1 cellular context compared by ENCODE assay signal in the genomic region with DNA sequence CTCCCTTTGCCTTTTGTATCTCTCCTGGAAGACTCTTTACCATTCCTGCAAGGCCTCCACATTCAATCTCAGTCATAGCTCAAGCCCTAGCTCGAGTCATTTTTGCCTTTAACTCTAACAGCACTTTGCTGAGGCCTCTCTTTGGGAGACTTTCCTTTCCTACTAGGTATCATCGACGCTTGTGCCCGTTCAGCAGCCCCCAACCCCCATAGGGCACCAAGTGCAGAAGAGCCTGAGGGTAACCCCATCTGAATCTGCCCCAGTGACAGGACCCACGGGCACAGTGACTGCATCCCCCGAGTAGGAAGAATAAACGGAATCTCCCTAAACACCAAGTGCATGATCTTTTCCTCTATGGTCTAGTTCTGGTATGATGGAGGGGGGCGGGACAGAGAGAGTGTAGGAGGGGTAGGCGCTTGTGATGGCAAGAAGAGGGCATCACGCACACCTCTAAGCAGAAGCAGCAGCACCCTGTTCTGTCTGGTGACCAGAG.
TF ChIP-seq lines count a peak whose summit lies in the region.

No MANE protein-coding gene starts in this region.

TF ChIP-seq in HepG2, 621 proteins besides CTCF, POLR2A, EP300 and RAD21 (continued from another document):
- TF ChIP-seq, protein P1, sequence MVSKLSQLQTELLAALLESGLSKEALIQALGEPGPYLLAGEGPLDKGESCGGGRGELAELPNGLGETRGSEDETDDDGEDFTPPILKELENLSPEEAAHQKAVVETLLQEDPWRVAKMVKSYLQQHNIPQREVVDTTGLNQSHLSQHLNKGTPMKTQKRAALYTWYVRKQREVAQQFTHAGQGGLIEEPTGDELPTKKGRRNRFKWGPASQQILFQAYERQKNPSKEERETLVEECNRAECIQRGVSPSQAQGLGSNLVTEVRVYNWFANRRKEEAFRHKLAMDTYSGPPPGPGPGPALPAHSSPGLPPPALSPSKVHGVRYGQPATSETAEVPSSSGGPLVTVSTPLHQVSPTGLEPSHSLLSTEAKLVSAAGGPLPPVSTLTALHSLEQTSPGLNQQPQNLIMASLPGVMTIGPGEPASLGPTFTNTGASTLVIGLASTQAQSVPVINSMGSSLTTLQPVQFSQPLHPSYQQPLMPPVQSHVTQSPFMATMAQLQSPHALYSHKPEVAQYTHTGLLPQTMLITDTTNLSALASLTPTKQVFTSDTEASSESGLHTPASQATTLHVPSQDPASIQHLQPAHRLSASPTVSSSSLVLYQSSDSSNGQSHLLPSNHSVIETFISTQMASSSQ (IDR thresholded peaks at IDR 0.05; ENCODE audit: low read depth), result no peak
- TF ChIP-seq, protein P1 (CRISPR knock-in tag; IDR thresholded peaks at IDR 0.05; ENCODE audit: borderline replicate concordance), result no peak
- TF ChIP-seq, protein P2, sequence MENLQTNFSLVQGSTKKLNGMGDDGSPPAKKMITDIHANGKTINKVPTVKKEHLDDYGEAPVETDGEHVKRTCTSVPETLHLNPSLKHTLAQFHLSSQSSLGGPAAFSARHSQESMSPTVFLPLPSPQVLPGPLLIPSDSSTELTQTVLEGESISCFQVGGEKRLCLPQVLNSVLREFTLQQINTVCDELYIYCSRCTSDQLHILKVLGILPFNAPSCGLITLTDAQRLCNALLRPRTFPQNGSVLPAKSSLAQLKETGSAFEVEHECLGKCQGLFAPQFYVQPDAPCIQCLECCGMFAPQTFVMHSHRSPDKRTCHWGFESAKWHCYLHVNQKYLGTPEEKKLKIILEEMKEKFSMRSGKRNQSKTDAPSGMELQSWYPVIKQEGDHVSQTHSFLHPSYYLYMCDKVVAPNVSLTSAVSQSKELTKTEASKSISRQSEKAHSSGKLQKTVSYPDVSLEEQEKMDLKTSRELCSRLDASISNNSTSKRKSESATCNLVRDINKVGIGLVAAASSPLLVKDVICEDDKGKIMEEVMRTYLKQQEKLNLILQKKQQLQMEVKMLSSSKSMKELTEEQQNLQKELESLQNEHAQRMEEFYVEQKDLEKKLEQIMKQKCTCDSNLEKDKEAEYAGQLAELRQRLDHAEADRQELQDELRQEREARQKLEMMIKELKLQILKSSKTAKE (CRISPR knock-in tag; IDR thresholded peaks at IDR 0.05; ENCODE audit: borderline replicate concordance), result no peak
- TF ChIP-seq ZNF280D (CRISPR knock-in tag; IDR thresholded peaks at IDR 0.05) (no peak), ZNF891 (CRISPR knock-in tag; IDR thresholded peaks at IDR 0.05) (0 out of 2 replicates have a peak, but pooled peaks have one; percentile 63), ARID5B (CRISPR knock-in tag; IDR thresholded peaks at IDR 0.05) (no peak), ETV6 (CRISPR knock-in tag; conservative IDR thresholded peaks at IDR 0.05) (no peak), PRPF4 (IDR thresholded peaks at IDR 0.05; ENCODE audit: low read depth, low read length, poor library complexity, severe bottlenecking) (peak; percentile 78), YEATS2 (CRISPR knock-in tag; IDR thresholded peaks at IDR 0.05; ENCODE audit: borderline replicate concordance) (no peak), ZFAT (CRISPR knock-in tag; conservative IDR thresholded peaks at IDR 0.05) (no peak), ZSCAN12 (CRISPR knock-in tag; IDR thresholded peaks at IDR 0.05) (no peak), ZNF605 (CRISPR knock-in tag; IDR thresholded peaks at IDR 0.05) (peak; percentile 35; the same call in 1 of the 2 replicates), ZNF44 (CRISPR knock-in tag; IDR thresholded peaks at IDR 0.05) (no peak), ZNF572 (CRISPR knock-in tag; IDR thresholded peaks at IDR 0.05) (0 out of 2 replicates have a peak, but pooled peaks have one; percentile 81), HHEX (CRISPR knock-in tag; IDR thresholded peaks at IDR 0.05) (no peak), LRRFIP1 (CRISPR knock-in tag; conservative IDR thresholded peaks at IDR 0.05) (no peak), SNRNP70 (IDR thresholded peaks at IDR 0.05; ENCODE audit: low read depth, low read length) (no peak)
- TF ChIP-seq, protein P3, sequence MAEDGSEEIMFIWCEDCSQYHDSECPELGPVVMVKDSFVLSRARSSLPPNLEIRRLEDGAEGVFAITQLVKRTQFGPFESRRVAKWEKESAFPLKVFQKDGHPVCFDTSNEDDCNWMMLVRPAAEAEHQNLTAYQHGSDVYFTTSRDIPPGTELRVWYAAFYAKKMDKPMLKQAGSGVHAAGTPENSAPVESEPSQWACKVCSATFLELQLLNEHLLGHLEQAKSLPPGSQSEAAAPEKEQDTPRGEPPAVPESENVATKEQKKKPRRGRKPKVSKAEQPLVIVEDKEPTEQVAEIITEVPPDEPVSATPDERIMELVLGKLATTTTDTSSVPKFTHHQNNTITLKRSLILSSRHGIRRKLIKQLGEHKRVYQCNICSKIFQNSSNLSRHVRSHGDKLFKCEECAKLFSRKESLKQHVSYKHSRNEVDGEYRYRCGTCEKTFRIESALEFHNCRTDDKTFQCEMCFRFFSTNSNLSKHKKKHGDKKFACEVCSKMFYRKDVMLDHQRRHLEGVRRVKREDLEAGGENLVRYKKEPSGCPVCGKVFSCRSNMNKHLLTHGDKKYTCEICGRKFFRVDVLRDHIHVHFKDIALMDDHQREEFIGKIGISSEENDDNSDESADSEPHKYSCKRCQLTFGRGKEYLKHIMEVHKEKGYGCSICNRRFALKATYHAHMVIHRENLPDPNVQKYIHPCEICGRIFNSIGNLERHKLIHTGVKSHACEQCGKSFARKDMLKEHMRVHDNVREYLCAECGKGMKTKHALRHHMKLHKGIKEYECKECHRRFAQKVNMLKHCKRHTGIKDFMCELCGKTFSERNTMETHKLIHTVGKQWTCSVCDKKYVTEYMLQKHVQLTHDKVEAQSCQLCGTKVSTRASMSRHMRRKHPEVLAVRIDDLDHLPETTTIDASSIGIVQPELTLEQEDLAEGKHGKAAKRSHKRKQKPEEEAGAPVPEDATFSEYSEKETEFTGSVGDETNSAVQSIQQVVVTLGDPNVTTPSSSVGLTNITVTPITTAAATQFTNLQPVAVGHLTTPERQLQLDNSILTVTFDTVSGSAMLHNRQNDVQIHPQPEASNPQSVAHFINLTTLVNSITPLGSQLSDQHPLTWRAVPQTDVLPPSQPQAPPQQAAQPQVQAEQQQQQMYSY (CRISPR knock-in tag; IDR thresholded peaks at IDR 0.05), result no peak
- TF ChIP-seq, protein P4, sequence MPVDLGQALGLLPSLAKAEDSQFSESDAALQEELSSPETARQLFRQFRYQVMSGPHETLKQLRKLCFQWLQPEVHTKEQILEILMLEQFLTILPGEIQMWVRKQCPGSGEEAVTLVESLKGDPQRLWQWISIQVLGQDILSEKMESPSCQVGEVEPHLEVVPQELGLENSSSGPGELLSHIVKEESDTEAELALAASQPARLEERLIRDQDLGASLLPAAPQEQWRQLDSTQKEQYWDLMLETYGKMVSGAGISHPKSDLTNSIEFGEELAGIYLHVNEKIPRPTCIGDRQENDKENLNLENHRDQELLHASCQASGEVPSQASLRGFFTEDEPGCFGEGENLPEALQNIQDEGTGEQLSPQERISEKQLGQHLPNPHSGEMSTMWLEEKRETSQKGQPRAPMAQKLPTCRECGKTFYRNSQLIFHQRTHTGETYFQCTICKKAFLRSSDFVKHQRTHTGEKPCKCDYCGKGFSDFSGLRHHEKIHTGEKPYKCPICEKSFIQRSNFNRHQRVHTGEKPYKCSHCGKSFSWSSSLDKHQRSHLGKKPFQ (CRISPR knock-in tag; IDR thresholded peaks at IDR 0.05; ENCODE audit: insufficient replicate concordance), result peak; percentile 55
